In the genomic region with DNA sequence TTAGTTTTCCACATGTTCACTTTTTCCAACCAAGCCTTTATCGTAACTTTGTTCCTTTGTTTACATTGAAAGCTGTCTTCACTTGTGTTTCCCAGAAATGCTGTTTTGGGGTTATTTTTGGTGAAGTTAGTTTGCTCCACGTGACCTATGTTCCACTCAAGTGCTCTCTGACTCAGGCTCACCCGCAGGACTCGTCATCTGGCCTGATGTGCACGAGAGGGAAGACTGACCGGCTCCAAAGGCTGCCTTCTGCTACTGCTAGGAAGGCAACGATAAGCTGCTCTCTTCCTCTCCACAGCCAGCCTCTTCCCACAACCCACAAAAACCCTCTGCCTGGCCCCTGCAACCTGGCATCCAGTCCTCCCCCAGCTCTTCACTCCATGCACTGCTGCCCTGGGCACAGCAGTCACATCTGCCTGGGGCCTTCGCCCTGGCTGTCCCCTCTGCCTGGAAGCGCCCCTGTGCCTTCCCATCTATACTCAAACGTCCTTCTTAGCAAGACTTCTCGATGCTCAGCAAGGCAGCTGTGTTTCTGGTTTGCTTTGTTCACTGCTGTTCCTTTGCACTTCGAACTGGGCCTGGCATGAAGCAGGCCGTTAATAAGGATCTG, we compare ENCODE assay signal across 8 cellular contexts. TPM values are rescaled to one million over a fixed set of nuclear protein-coding genes. Genes with fewer than 3 reads are reported as not detected.
A peak's percentile ranks its signal among the peaks of the same experiment; 100 is the strongest.
DNase-seq lines count a peak whose midpoint lies in the region; ATAC-seq, FAIRE-seq and TF ChIP-seq lines count a peak whose summit lies in the region.

No MANE protein-coding gene starts in this region.

- FAIRE-seq in H1 (lab: Jason Lieb, UNC), result no peak

- no peak overlapping the region for H2BK20ac ChIP-seq in H1 (ENCODE audit: low read length)

- H4K5ac ChIP-seq in H1 (ENCODE audit: insufficient read length, low read depth, low read length), result no peak overlapping the region

- peak; percentile 75 for DNase-seq in HPDE6-E6E7 (ENCODE audit: extremely low spot score)
- DNase-seq in activated CD4-positive, alpha-beta T cell treated with anti-CD3 and anti-CD28 coated beads for 4 hours, result peak; percentile 28 to 41
- DNase-seq in H1 (ENCODE audit: low read depth in 1 of 2, low spot score in 2 of 2), result no peak
- peak in 2 of 3 donors; percentile 51 to 60 for DNase-seq in mucosa of descending colon
- DNase-seq in stromal cell of bone marrow (ENCODE audit: low read depth), result peak; percentile 99

- H3K79me1 ChIP-seq in H1 (ENCODE audit: low read depth, low read length), result peaks cover 13% of the 10 kb centered on the region

- H2BK120ac ChIP-seq in H1 (replicated peaks; ENCODE audit: low read depth, low read length), result no peak overlapping the region

- no peak overlapping the region for H2BK15ac ChIP-seq in H1 (ENCODE audit: low read length)

- TF ChIP-seq EP300 in H1 (IDR thresholded peaks at IDR 0.05; ENCODE audit: borderline replicate concordance in 1 of 2, low read depth in 2 of 2, low read length in 2 of 2), result no peak

- no peak overlapping the region for H2AFZ ChIP-seq in H1 (ENCODE audit: low read length)

- TF ChIP-seq POLR2A in H1 (IDR thresholded peaks at IDR 0.05; ENCODE audit: control extremely low read depth in 1 of 2, low read depth in 2 of 2, low read length in 2 of 2), result no peak

- no peak overlapping the region for H2BK12ac ChIP-seq in H1 (ENCODE audit: low read depth, low read length)

- peak overlapping the region; percentile 39; the same call in 1 of the 2 replicates for H4K8ac ChIP-seq in H1 (ENCODE audit: extremely low read depth, insufficient read depth, low read length)

- POLR2A ChIA-PET in H1 (lab: Charles Lee; ENCODE audit: partially characterized antibody), result interaction anchor here (0.6 kb wide), 1 partner anchor 168 kb away, joined by 3 read pairs; no protein-coding TSS in a partner anchor

- WGBS in H1 (ENCODE audit: extremely low coverage in 1 of 2, insufficient coverage in 1 of 2, insufficient read length in 1 of 2, insufficient replicate concordance in 2 of 2, low coverage in 1 of 2, low lambda C conversion rate in 2 of 2, missing lambda C conversion rate in 1 of 2), 2 experiments, result 89% methylated on average over 13 of the region's 13 CpGs; no CpG with 5 or more reads in 1 of the 2 experiments

- H3K27me3 ChIP-seq in BLaER1 treated with 17β-estradiol and CSF1 and Interleukin-3, amounts not matched to agents 10 nM and 100 nM, result peaks cover 0 to 34% (median 0%) of the 10 kb centered on the region in 11 experiments; a peak in 4 of 22 replicates
- H3K27me3 ChIP-seq in H1 (replicated peaks in 1 of 4; ENCODE audit: control insufficient read depth in 3 of 4, extremely low read depth in 1 of 4, insufficient read depth in 3 of 4, low read length in 3 of 4), result no peaks in the 10 kb centered on the region

- no peak overlapping the region for H3K23ac ChIP-seq in H1 (ENCODE audit: insufficient read length)

- no peak overlapping the region for H3K4ac ChIP-seq in H1 (replicated peaks; ENCODE audit: insufficient read length, low read depth, low read length)

- H3K14ac ChIP-seq in H1 (ENCODE audit: insufficient read length), result no peak overlapping the region

- H2BK5ac ChIP-seq in H1 (ENCODE audit: low read depth, low read length), result no peak overlapping the region

- peaks cover 0 to 14% (median 6%) of the 10 kb centered on the region in 11 experiments; a peak in 12 of 22 replicates for H3K36me3 ChIP-seq in BLaER1 treated with 17β-estradiol and CSF1 and Interleukin-3, amounts not matched to agents 10 nM and 100 nM
- H3K36me3 ChIP-seq in H1 (ENCODE audit: control insufficient read depth in 2 of 4, insufficient read depth in 4 of 4, low read length in 3 of 4) (no peaks in the 10 kb centered on the region), mucosa of descending colon (ENCODE audit: low read depth) (peaks cover 4% of the 10 kb centered on the region)

- H3K27ac ChIP-seq in BLaER1 treated with 17β-estradiol and CSF1 and Interleukin-3, amounts not matched to agents 10 nM and 100 nM, result peak overlapping the region; percentile 68 to 91 (median 83)
- H3K27ac ChIP-seq in H1 (ENCODE audit: low read depth, low read length), result no peak overlapping the region

- peaks cover 14 to 71% (median 30%) of the 10 kb centered on the region in 11 experiments; a peak in 19 of 22 replicates for H4K20me1 ChIP-seq in BLaER1 treated with 17β-estradiol and CSF1 and Interleukin-3, amounts not matched to agents 10 nM and 100 nM
- H4K20me1 ChIP-seq in H1 (replicated peaks in 1 of 2; ENCODE audit: control insufficient read depth in 1 of 2, insufficient read depth in 2 of 2, low read length in 2 of 2), result peaks cover 0 to 12% of the 10 kb centered on the region in 2 experiments

- CTCF ChIA-PET in H1 (lab: Charles Lee; ENCODE audit: partially characterized antibody), result interaction anchor here (0.7 to 3.1 kb wide), 6 partner anchors 11 to 312 kb away, joined by 3 to 12 read pairs (median 4); no protein-coding TSS in a partner anchor

- no peak overlapping the region for H3K18ac ChIP-seq in H1 (ENCODE audit: extremely low read depth, low read length)

- peaks cover 0 to 54% of the 10 kb centered on the region in 2 experiments; a peak in 2 of 4 replicates for H3K79me2 ChIP-seq in H1 (ENCODE audit: control insufficient read depth in 1 of 2, insufficient read depth in 2 of 2, low read length in 2 of 2)

- no peak for TF ChIP-seq RAD21 in H1 (IDR thresholded peaks at IDR 0.05 in 1 of 2, conservative IDR thresholded peaks at IDR 0.05 in 1 of 2; ENCODE audit: low read depth in 2 of 2, low read length in 2 of 2)

- no peak overlapping the region for H4K91ac ChIP-seq in H1 (replicated peaks; ENCODE audit: insufficient read length, low read length)

- H3K9me3 ChIP-seq in BLaER1 treated with 17β-estradiol and CSF1 and Interleukin-3, amounts not matched to agents 10 nM and 100 nM (replicated peaks in 1 of 11), result peaks cover 0 to 12% (median 0%) of the 10 kb centered on the region in 11 experiments; a peak in 5 of 22 replicates
- H3K9me3 ChIP-seq in H1 (ENCODE audit: insufficient read depth in 2 of 2, low read depth in 1 of 2, low read length in 1 of 2) (no peaks in the 10 kb centered on the region), mucosa of descending colon (no peaks in the 10 kb centered on the region)

- peak overlapping the region; percentile 82 to 97 (median 89) for H3K4me2 ChIP-seq in BLaER1 treated with 17β-estradiol and CSF1 and Interleukin-3, amounts not matched to agents 10 nM and 100 nM
- H3K4me2 ChIP-seq in H1 (ENCODE audit: insufficient read depth in 1 of 2, low read depth in 2 of 2, low read length in 2 of 2), result no peak overlapping the region

- H3K4me3 ChIP-seq in BLaER1 treated with 17β-estradiol and CSF1 and Interleukin-3, amounts not matched to agents 10 nM and 100 nM, result peak overlapping the region; percentile 10 to 56 (median 36); a peak in 16 of 20 replicates
- H3K4me3 ChIP-seq in H1 (ENCODE audit: extremely low read depth in 1 of 4, insufficient read depth in 2 of 4, low read depth in 3 of 4, low read length in 4 of 4), result no peak overlapping the region
- H3K4me3 ChIP-seq in mucosa of descending colon, result no peak overlapping the region

- intact Hi-C loops in mucosa of descending colon (cut with DNase I, micrococcal nuclease), result no loop called here

- no peak overlapping the region for H2AK5ac ChIP-seq in H1 (ENCODE audit: low read depth, low read length)

- no peak overlapping the region for H3K56ac ChIP-seq in H1 (replicated peaks; ENCODE audit: insufficient read length, low read depth, low read length)

- ATAC-seq in mucosa of descending colon (peak; percentile 59), HG03025 (IDR thresholded peaks at IDR 0.05; ENCODE audit: low FRiP score, unreplicated experiment) (no peak), GM18520 (IDR thresholded peaks at IDR 0.05; ENCODE audit: unreplicated experiment) (no peak)

- TF ChIP-seq CTCF in H1 (IDR thresholded peaks at IDR 0.05; ENCODE audit: control extremely low read depth in 1 of 3, insufficient read depth in 1 of 3, low read depth in 1 of 3, low read length in 3 of 3) (no peak), mucosa of descending colon (IDR thresholded peaks at IDR 0.05) (no peak)

- no peaks in the 10 kb centered on the region for H3K23me2 ChIP-seq in H1 (ENCODE audit: low read depth, low read length)

- peak overlapping the region; percentile 61 to 85 (median 72) for H3K9ac ChIP-seq in BLaER1 treated with 17β-estradiol and CSF1 and Interleukin-3, amounts not matched to agents 10 nM and 100 nM
- H3K9ac ChIP-seq in H1 (replicated peaks in 1 of 4; ENCODE audit: extremely low read depth in 1 of 4, low read depth in 3 of 4, low read length in 3 of 4), result no peak overlapping the region

- H3K4me1 ChIP-seq in BLaER1 treated with 17β-estradiol and CSF1 and Interleukin-3, amounts not matched to agents 10 nM and 100 nM, result peaks cover 55 to 80% (median 76%) of the 10 kb centered on the region in 10 experiments
- H3K4me1 ChIP-seq in H1 (replicated peaks in 1 of 4; ENCODE audit: control insufficient read depth in 3 of 4, insufficient read depth in 4 of 4, low read length in 3 of 4), result peaks cover 2 to 8% (median 4%) of the 10 kb centered on the region in 4 experiments; a peak in 6 of 7 replicates
- peaks cover 29% of the 10 kb centered on the region for H3K4me1 ChIP-seq in mucosa of descending colon (ENCODE audit: low read depth)

TF ChIP-seq in H1, 55 proteins besides CTCF, POLR2A, EP300 and RAD21:
- no peak for TF ChIP-seq CBX8 (IDR thresholded peaks at IDR 0.05; ENCODE audit: borderline replicate concordance, low read depth, low read length)
TF ChIP-seq in H1: peak in this region for 0.

RNA-seq across cellular contexts. Expression of a gene that starts 28.0 kb away (rescaled TPM):
- total RNA-seq in H1 (2021; fragmentation: NEBNext Ultra II Directional; extraction: Animal tissue kit (Norgen Biotek cat#: 25700)), result 27.1 and 28.2 TPM in 2 replicates
- 8.2 and 15.6 TPM in 2 replicates for polyA plus RNA-seq in H1 (2011; rRNA removed)
- 6.5 TPM for polyA plus RNA-seq in H1 (2011; cell fraction: cytosol; rRNA removed)
- 44.9 TPM for polyA plus RNA-seq in H1 (2011; cell fraction: nucleus; rRNA removed)
- polyA plus RNA-seq in H1 (2012, experiment 1 of 2), result 14.6 to 17.2 TPM (median 16.2 TPM) in 4 replicates
- polyA plus RNA-seq in H1 (2012, experiment 2 of 2), result 3.6 TPM
- polyA plus RNA-seq in H1 (2013, experiment 1 of 2), result 13.4 TPM
- polyA plus RNA-seq in H1 (2013, experiment 2 of 2), result 13.2 TPM
- polyA minus RNA-seq in H1 (2011; rRNA and poly(A)+ RNA removed), result 7.8 and 11.3 TPM in 2 replicates
- polyA minus RNA-seq in H1 (2011; cell fraction: cytosol; rRNA and poly(A)+ RNA removed), result 16.9 TPM
- 19.5 TPM for polyA minus RNA-seq in H1 (2011; cell fraction: nucleus; rRNA and poly(A)+ RNA removed)
- total RNA-seq in mucosa of descending colon, result 10 to 100 TPM; 30.3 to 36.4 (median 32.3) TPM

Comparison
In these comparisons a context has a peak if more than half of its experiments do, and no peak if none do; other contexts are left out.
1. H3K4me2 ChIP-seq: peak in BLaER1 treated with 17β-estradiol and CSF1 and Interleukin-3, amounts not matched to agents 10 nM and 100 nM (11 of 11); none in H1 (0 of 2).
2. H3K4me3 ChIP-seq: peak in BLaER1 treated with 17β-estradiol and CSF1 and Interleukin-3, amounts not matched to agents 10 nM and 100 nM (10 of 10); none in H1 (0 of 4) and mucosa of descending colon (single experiment).
3. H3K9ac ChIP-seq: peak in BLaER1 treated with 17β-estradiol and CSF1 and Interleukin-3, amounts not matched to agents 10 nM and 100 nM (11 of 11); none in H1 (0 of 4).
4. DNase-seq: peak in HPDE6-E6E7 (single experiment), activated CD4-positive, alpha-beta T cell treated with anti-CD3 and anti-CD28 coated beads for 4 hours (2 of 2), mucosa of descending colon (2 of 3) and stromal cell of bone marrow (single experiment); none in H1 (0 of 2).